ENCODE assay signal across 1 cellular context in genomic region chr6:63597142-63598000, GRCh38.
TF ChIP-seq lines count a peak whose summit lies in the region.

No MANE protein-coding gene starts in this region.

TF ChIP-seq in GM23338, 12 proteins besides CTCF, POLR2A, EP300 and RAD21 (continued from another document):
- TF ChIP-seq REST (IDR thresholded peaks at IDR 0.05; ENCODE audit: unreplicated experiment) (no peak), JUNB (IDR thresholded peaks at IDR 0.05; ENCODE audit: unreplicated experiment) (no peak), EZH2phosphoT487 (IDR thresholded peaks at IDR 0.05; ENCODE audit: unreplicated experiment) (no peak), EZH2 (IDR thresholded peaks at IDR 0.05; ENCODE audit: low read depth, unreplicated experiment) (no peak)
